14 cellular contexts compared by ENCODE assay signal in the genomic region with DNA sequence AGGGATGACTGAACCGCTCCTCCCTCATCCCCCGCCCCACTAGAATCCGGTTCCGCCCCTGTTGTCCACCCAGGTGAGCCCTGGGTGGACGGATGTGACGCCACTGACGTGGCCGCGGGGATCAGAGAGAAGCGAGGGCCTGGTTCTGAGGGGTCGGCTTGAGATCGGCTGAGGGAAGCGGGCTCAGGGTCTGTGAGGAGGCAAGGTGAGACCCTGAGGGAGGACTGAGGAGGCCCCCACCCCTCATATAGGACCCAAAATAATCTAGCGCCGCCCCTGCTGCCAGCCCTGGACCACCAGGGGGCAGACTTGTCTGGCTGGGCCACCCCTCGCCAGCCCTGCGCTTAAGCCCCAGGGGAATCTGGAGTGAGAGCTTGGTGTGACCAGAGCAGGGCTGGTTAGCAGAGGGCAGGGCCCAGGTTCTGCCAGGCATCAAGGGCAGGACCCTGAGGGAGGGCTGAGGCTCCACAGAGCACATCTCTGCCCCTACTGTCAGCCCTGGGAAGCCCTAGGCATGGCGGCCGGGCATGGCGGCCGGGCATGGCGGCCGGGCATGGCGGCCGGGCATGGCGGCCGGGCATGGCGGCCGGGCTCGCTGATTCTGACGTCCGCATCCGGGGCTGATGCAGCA. TPM values are rescaled to one million over a fixed set of nuclear protein-coding genes. Genes with fewer than 3 reads are reported as not detected.
A peak's percentile ranks its signal among the peaks of the same experiment; 100 is the strongest.
DNase-seq lines count a peak whose midpoint lies in the region; ATAC-seq and TF ChIP-seq lines count a peak whose summit lies in the region.
"Had no signal": no experiment of that assay in that cellular context is flagged by ENCODE, and none has a peak within 500 bp of the region (broad histone marks: within the 10 kb centered on the region; RNA-seq: fewer than 3 reads in every experiment).

A gene with protein sequence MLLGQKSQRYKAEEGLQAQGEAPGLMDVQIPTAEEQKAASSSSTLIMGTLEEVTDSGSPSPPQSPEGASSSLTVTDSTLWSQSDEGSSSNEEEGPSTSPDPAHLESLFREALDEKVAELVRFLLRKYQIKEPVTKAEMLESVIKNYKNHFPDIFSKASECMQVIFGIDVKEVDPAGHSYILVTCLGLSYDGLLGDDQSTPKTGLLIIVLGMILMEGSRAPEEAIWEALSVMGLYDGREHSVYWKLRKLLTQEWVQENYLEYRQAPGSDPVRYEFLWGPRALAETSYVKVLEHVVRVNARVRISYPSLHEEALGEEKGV (plus strand): TSS at position 103 of the 631 bp plus-strand sequence. CDS start 3,090 bp downstream, outside the sequence.

- peaks cover 21% of the 10 kb centered on the region for H3K27me3 Mint-ChIP-seq in activated T-cell treated with anti-CD3 and anti-CD28 coated beads, Interleukin-2, amount 50 U/mL, for 24 hours
- H3K27me3 Mint-ChIP-seq in HFFc6 (ENCODE audit: insufficient read depth) = peaks cover 1% of the 10 kb centered on the region; the same call in 1 of the 2 replicates

- peak; percentile 53 for DNase-seq in activated T-cell treated with anti-CD3 and anti-CD28 coated beads, Interleukin-2, amount 50 U/mL, for 24 hours
- no peak for DNase-seq in activated T-cell treated with anti-CD3 and anti-CD28 coated beads, Interleukin-2, amount 50 U/mL, for 1 hour
- DNase-seq in HFFc6 (no peak), cortex of kidney (lab: John Stamatoyannopoulos, UW) (no peak)
- peak; percentile 52 to 60 for DNase-seq in activated T-cell treated with anti-CD3 and anti-CD28 coated beads, Interleukin-2, amount 50 U/mL, for 48 hours
- peak; percentile 16 for DNase-seq in stimulated activated naive CD8-positive, alpha-beta T cell treated with anti-CD3 and anti-CD28 coated beads, Interleukin-15, Interleukin-2, amounts not matched to agents 100 U/mL and 50 U/mL, for 24 hours
- DNase-seq: NCI-H2029 treated with DMSO at 0.1 percent for 48 hours, right cardiac atrium, RPMI8226 had no signal

- no peaks in the 10 kb centered on the region for H3K36me3 Mint-ChIP-seq in activated T-cell treated with anti-CD3 and anti-CD28 coated beads, Interleukin-2, amount 50 U/mL, for 24 hours (ENCODE audit: low read depth)
- no peaks in the 10 kb centered on the region for H3K36me3 Mint-ChIP-seq in HFFc6 (ENCODE audit: low read depth)
- H3K36me3 Mint-ChIP-seq: activated naive CD4-positive, alpha-beta T cell treated with anti-CD3 and anti-CD28 coated beads, Interleukin-2, amount 50 U/mL, for 72 hours had no signal

- H3K27ac Mint-ChIP-seq in activated T-cell treated with anti-CD3 and anti-CD28 coated beads, Interleukin-2, amount 50 U/mL, for 24 hours = no peak within 1 kb of the TSS
- no peak within 1 kb of the TSS for H3K27ac Mint-ChIP-seq in HFFc6
- H3K27ac Mint-ChIP-seq: activated naive CD4-positive, alpha-beta T cell treated with anti-CD3 and anti-CD28 coated beads, Interleukin-2, amount 50 U/mL, for 72 hours had no signal

- no peaks in the 10 kb centered on the region for H3K4me1 Mint-ChIP-seq in activated T-cell treated with anti-CD3 and anti-CD28 coated beads, Interleukin-2, amount 50 U/mL, for 24 hours (ENCODE audit: low read depth)
- peaks cover 9% of the 10 kb centered on the region for H3K4me1 Mint-ChIP-seq in HFFc6 (ENCODE audit: low read depth)

- no peaks in the 10 kb centered on the region for H3K9me3 Mint-ChIP-seq in activated T-cell treated with anti-CD3 and anti-CD28 coated beads, Interleukin-2, amount 50 U/mL, for 24 hours
- no peaks in the 10 kb centered on the region for H3K9me3 Mint-ChIP-seq in HFFc6
- H3K9me3 Mint-ChIP-seq: activated naive CD4-positive, alpha-beta T cell treated with anti-CD3 and anti-CD28 coated beads, Interleukin-2, amount 50 U/mL, for 72 hours had no signal

- TF ChIP-seq CTCF in HFFc6 (IDR thresholded peaks at IDR 0.05) = peak; percentile 30; the same call in 1 of the 2 replicates

- H3K4me3 Mint-ChIP-seq in activated T-cell treated with anti-CD3 and anti-CD28 coated beads, Interleukin-2, amount 50 U/mL, for 24 hours = no peak within 1 kb of the TSS
- H3K4me3 Mint-ChIP-seq in HFFc6 = no peak within 1 kb of the TSS

- no peak for ATAC-seq in stimulated activated naive CD8-positive, alpha-beta T cell treated with anti-CD3 and anti-CD28 coated beads, Interleukin-15, Interleukin-2, amounts not matched to agents 100 U/mL and 50 U/mL, for 24 hours
- no peak for ATAC-seq in GM21390 (IDR thresholded peaks at IDR 0.05; ENCODE audit: unreplicated experiment)
- no peak for ATAC-seq in HG03521 (IDR thresholded peaks at IDR 0.05; ENCODE audit: unreplicated experiment)
- ATAC-seq: right cardiac atrium had no signal

RNA-seq across cellular contexts. Expression of the gene that starts here (rescaled TPM):
- not detected for total RNA-seq in HFFc6 (2021; fragmentation: NEBNext Ultra II Directional; extraction: Animal tissue kit (Norgen Biotek cat#: 25700))
- total RNA-seq: activated naive CD4-positive, alpha-beta T cell treated with anti-CD3 and anti-CD28 coated beads, Interleukin-2, amount 50 U/mL, for 72 hours; fibroblast of lung; right cardiac atrium; upper lobe of left lung had no signal

Comparison
In these comparisons a context has a peak if more than half of its experiments do, and no peak if none do; other contexts are left out.
1. DNase-seq: peak in activated T-cell treated with anti-CD3 and anti-CD28 coated beads, Interleukin-2, amount 50 U/mL, for 24 hours (single experiment), activated T-cell treated with anti-CD3 and anti-CD28 coated beads, Interleukin-2, amount 50 U/mL, for 48 hours (2 of 2) and stimulated activated naive CD8-positive, alpha-beta T cell treated with anti-CD3 and anti-CD28 coated beads, Interleukin-15, Interleukin-2, amounts not matched to agents 100 U/mL and 50 U/mL, for 24 hours (single experiment); none in activated T-cell treated with anti-CD3 and anti-CD28 coated beads, Interleukin-2, amount 50 U/mL, for 1 hour (single experiment), HFFc6 (single experiment) and cortex of kidney (single experiment).